11 cellular contexts compared by ENCODE assay signal in genomic region chr5:41842777-41843176, GRCh38. TPM values are rescaled to one million over a fixed set of nuclear protein-coding genes. Genes with fewer than 3 reads are reported as not detected.
DNase-seq lines count a peak whose midpoint lies in the region; ATAC-seq and TF ChIP-seq lines count a peak whose summit lies in the region.
"Had no signal": no experiment of that assay in that cellular context is flagged by ENCODE, and none has a peak within 500 bp of the region (broad histone marks: within the 10 kb centered on the region; RNA-seq: fewer than 3 reads in every experiment).

No MANE protein-coding gene starts in this region.

- no peak overlapping the region for H3K4me3 ChIP-seq in A673 (ENCODE audit: low read depth, low read length, poor library complexity, severe bottlenecking)

- DNase-seq in RPMI8226 (peak; percentile 55), A673 (ENCODE audit: low spot score) (no peak), mesenteric fat pad (ENCODE audit: low spot score) (no peak), ureter (ENCODE audit: low spot score) (no peak), putamen (ENCODE audit: low spot score) (no peak)
- DNase-seq: activated CD4-positive, CD25-positive, alpha-beta regulatory T cell; naive B cell had no signal

- no peak for TF ChIP-seq CTCF in A673 (conservative IDR thresholded peaks at IDR 0.05; ENCODE audit: low read depth, low read length)

- CTCF ChIA-PET in A673 (lab: Charles Lee): no interaction called here

- H3K4me1 ChIP-seq in A673 (ENCODE audit: insufficient read depth, low read length, poor library complexity, severe bottlenecking): no peaks in the 10 kb centered on the region

- no TSS peak for BruUV-seq in A673 (replicated peaks; lab: Mats Ljungman, UMichigan)

- H3K27ac ChIP-seq in A673 (ENCODE audit: low read depth, low read length, poor library complexity, severe bottlenecking): no peak overlapping the region
- H3K27ac ChIP-seq: RWPE1 had no signal

- intact Hi-C loops in A673 (cut with micrococcal nuclease; ENCODE audit: unreplicated experiment): loop anchor here (1.0 to 5.0 kb wide), 3 partner anchors 134 to 938 kb away; no protein-coding TSS in a partner anchor

- in situ Hi-C loops in GM18951 (cut with MboI; ENCODE audit: low sequenced_read_pairs, unreplicated experiment): loop anchor here (5.0 kb wide), 1 partner anchor 135 kb away; no protein-coding TSS in a partner anchor

- POLR2A ChIA-PET in A673 (lab: Charles Lee; ENCODE audit: low non-redundant PET): no interaction called here

- ATAC-seq in GM21576 (IDR thresholded peaks at IDR 0.05; ENCODE audit: unreplicated experiment): peak; percentile 83
- peak; percentile 80 for ATAC-seq in HG03097 (IDR thresholded peaks at IDR 0.05; ENCODE audit: low FRiP score, unreplicated experiment)

- peak; percentile 19 for TF ChIP-seq POLR2A in GM18951 (IDR thresholded peaks at IDR 0.05; ENCODE audit: extremely low read depth, insufficient read depth, insufficient read length)

- H3K27me3 ChIP-seq in A673 (replicated peaks; ENCODE audit: insufficient read depth, low read depth, low read length, poor library complexity): no peaks in the 10 kb centered on the region

- peaks cover 12% of the 10 kb centered on the region for H3K36me3 ChIP-seq in A673 (ENCODE audit: insufficient read depth, low read length, poor library complexity, severe bottlenecking)

- no peaks in the 10 kb centered on the region for H3K9me3 ChIP-seq in A673 (ENCODE audit: low read depth, low read length, poor library complexity, severe bottlenecking)

RNA-seq across cellular contexts. Expression of gene OXCT1, which starts 27.4 kb away (rescaled TPM):
- total RNA-seq in A673 (2021): 48.4 and 49.8 TPM in 2 replicates
- 46.7 TPM for total RNA-seq in mesenteric fat pad
- 18.2 TPM for total RNA-seq in ureter
